In the genomic region with DNA sequence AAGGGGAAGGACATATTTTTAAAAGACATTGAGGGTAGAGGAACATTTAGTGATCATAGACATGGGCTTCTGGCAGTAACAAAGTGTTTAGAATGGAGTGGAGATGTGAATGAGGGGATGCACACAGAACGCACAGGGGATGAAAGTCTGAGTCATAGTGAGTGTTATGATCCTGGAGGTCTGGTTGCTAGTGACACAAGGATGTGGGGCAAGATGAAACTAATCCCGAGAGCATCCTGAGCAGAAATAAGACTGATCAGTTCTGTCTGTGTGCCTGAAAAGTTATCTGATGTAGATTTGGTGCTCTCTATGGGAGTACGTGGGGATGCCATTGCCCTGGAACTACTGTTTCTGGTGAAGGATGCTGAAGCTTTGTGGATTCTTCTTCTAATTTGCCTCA, we compare ENCODE assay signal across 27 cellular contexts.
DNase-seq lines count a peak whose midpoint lies in the region; ATAC-seq, FAIRE-seq and TF ChIP-seq lines count a peak whose summit lies in the region.
"Had no signal": no experiment of that assay in that cellular context is flagged by ENCODE, and none has a peak within 500 bp of the region (broad histone marks: within the 10 kb centered on the region; RNA-seq: fewer than 3 reads in every experiment).

No MANE protein-coding gene starts in this region.

- H3K4me3 Mint-ChIP-seq in stimulated activated memory B cell treated with anti-CD40 and anti-IgM and Interleukin-4, amounts not matched to agents 10 μg/mL and 1 μg/mL and 100 μg/mL, for 72 hours: no peak overlapping the region
- H3K4me3 Mint-ChIP-seq: activated B cell treated with CpG ODN at 0.5 μM for 24 hours; activated naive CD8-positive, alpha-beta T cell; CD4-positive, alpha-beta T cell; natural killer cell treated with Interleukin-12 subunit alpha and Interleukin-12 subunit beta and Interleukin-15 and Interleukin-18, amount 100 ng/mL, for 72 hours had no signal

- no peak overlapping the region for H3K27ac Mint-ChIP-seq in stimulated activated memory B cell treated with anti-CD40 and anti-IgM and Interleukin-4, amounts not matched to agents 10 μg/mL and 1 μg/mL and 100 μg/mL, for 72 hours
- H3K27ac Mint-ChIP-seq: activated B cell treated with CpG ODN at 0.5 μM for 24 hours; activated naive CD8-positive, alpha-beta T cell; activated T-helper 2 cell treated with anti-CD3 and anti-CD28 coated beads, Interferon-gamma antibody, Interleukin-2, Interleukin-4, amounts not matched to agents 10 μg/mL and 5 μg/mL and 100 μg/mL, durations not matched to agents 14 hours and 24 hours and 36 hours; CD4-positive, alpha-beta T cell; natural killer cell treated with Interleukin-12 subunit alpha and Interleukin-12 subunit beta and Interleukin-15 and Interleukin-18, amount 100 ng/mL, for 72 hours had no signal

- TF ChIP-seq CTCF in fibroblast of mammary gland (conservative IDR thresholded peaks at IDR 0.05; ENCODE audit: control insufficient read depth, insufficient read depth, low read depth, low read length): no peak

- no peak overlapping the region for H3K4me3 ChIP-seq in fibroblast of mammary gland (ENCODE audit: control insufficient read depth, low read depth, low read length)
- H3K4me3 ChIP-seq: pancreas, right atrium auricular region, spleen had no signal

- DNase-seq in RCC 7860 (ENCODE audit: low spot score) (peak; percentile 25), fibroblast of mammary gland (ENCODE audit: low read depth) (peak; percentile 64), AG08396 (ENCODE audit: low spot score) (no peak)
- DNase-seq: activated B cell treated with CpG ODN at 0.5 μM for 24 hours; activated CD4-positive, alpha-beta T cell treated with anti-CD3 and anti-CD28 coated beads, Interleukin-2, amount 50 U/mL, for 48 hours; CD4-positive, alpha-beta T cell; DMS 273 treated with DMSO at 0.1 percent for 48 hours; IMR-90; NCI-H1105; NCI-H2029 treated with DMSO at 0.1 percent for 48 hours; NCI-H2227 treated with DMSO at 0.1 percent for 48 hours; NCI-H748 treated with DMSO at 0.1 percent for 48 hours; pancreas; SHP77; spleen; stimulated activated CD4-positive, alpha-beta T cell treated with anti-CD3 and anti-CD28 coated beads, Interleukin-4, amount 100 ng/mL, for 1 hour; stimulated activated naive CD8-positive, alpha-beta T cell treated with anti-CD3 and anti-CD28 coated beads, Interleukin-15, Interleukin-2, amounts not matched to agents 100 U/mL and 50 U/mL, for 24 hours had no signal

- peak; percentile 47 for ATAC-seq in HG02852 (IDR thresholded peaks at IDR 0.05; ENCODE audit: unreplicated experiment)
- ATAC-seq in stimulated activated memory B cell treated with anti-CD40 and anti-IgM and Interleukin-4, amounts not matched to agents 10 μg/mL and 1 μg/mL and 100 μg/mL, for 72 hours: peak; percentile 41
- no peak for ATAC-seq in GM19328 (IDR thresholded peaks at IDR 0.05; ENCODE audit: unreplicated experiment)
- ATAC-seq in GM19455 (IDR thresholded peaks at IDR 0.05; ENCODE audit: unreplicated experiment): no peak
- ATAC-seq: pancreas; stimulated activated naive CD8-positive, alpha-beta T cell treated with anti-CD3 and anti-CD28 coated beads, Interleukin-15, Interleukin-2, amounts not matched to agents 100 U/mL and 50 U/mL, for 24 hours had no signal

- no peak for FAIRE-seq in RCC 7860 (lab: Jason Lieb, UNC)
- FAIRE-seq: H54, keratinocyte, pancreas had no signal

- H3K4me1 Mint-ChIP-seq in stimulated activated memory B cell treated with anti-CD40 and anti-IgM and Interleukin-4, amounts not matched to agents 10 μg/mL and 1 μg/mL and 100 μg/mL, for 72 hours: no peaks in the 10 kb centered on the region
- H3K4me1 Mint-ChIP-seq: activated B cell treated with CpG ODN at 0.5 μM for 24 hours had no signal

- H3K36me3 Mint-ChIP-seq in stimulated activated memory B cell treated with anti-CD40 and anti-IgM and Interleukin-4, amounts not matched to agents 10 μg/mL and 1 μg/mL and 100 μg/mL, for 72 hours: no peaks in the 10 kb centered on the region
- H3K36me3 Mint-ChIP-seq: activated naive CD8-positive, alpha-beta T cell had no signal

- H3K27me3 Mint-ChIP-seq in stimulated activated memory B cell treated with anti-CD40 and anti-IgM and Interleukin-4, amounts not matched to agents 10 μg/mL and 1 μg/mL and 100 μg/mL, for 72 hours: no peaks in the 10 kb centered on the region
- H3K27me3 Mint-ChIP-seq: activated B cell treated with CpG ODN at 0.5 μM for 24 hours; activated naive CD8-positive, alpha-beta T cell; natural killer cell treated with Interleukin-12 subunit alpha and Interleukin-12 subunit beta and Interleukin-15 and Interleukin-18, amount 100 ng/mL, for 72 hours had no signal

- peaks cover 7% of the 10 kb centered on the region for H3K9me3 Mint-ChIP-seq in stimulated activated memory B cell treated with anti-CD40 and anti-IgM and Interleukin-4, amounts not matched to agents 10 μg/mL and 1 μg/mL and 100 μg/mL, for 72 hours
- H3K9me3 Mint-ChIP-seq: activated B cell treated with CpG ODN at 0.5 μM for 24 hours; activated T-helper 2 cell treated with anti-CD3 and anti-CD28 coated beads, Interferon-gamma antibody, Interleukin-2, Interleukin-4, amounts not matched to agents 10 μg/mL and 5 μg/mL and 100 μg/mL, durations not matched to agents 14 hours and 24 hours and 36 hours; CD4-positive, alpha-beta T cell had no signal

Comparison
In these comparisons a context has a peak if more than half of its experiments do, and no peak if none do; other contexts are left out.
1. ATAC-seq: peak in HG02852 (single experiment) and stimulated activated memory B cell treated with anti-CD40 and anti-IgM and Interleukin-4, amounts not matched to agents 10 μg/mL and 1 μg/mL and 100 μg/mL, for 72 hours (single experiment); none in GM19328 (single experiment) and GM19455 (single experiment).